ENCODE assay signal across 10 cellular contexts in genomic region chr12:55705802-55706402, GRCh38. TPM values are rescaled to one million over a fixed set of nuclear protein-coding genes. Genes with fewer than 3 reads are reported as not detected.
DNase-seq lines count a peak whose midpoint lies in the region; ATAC-seq, FAIRE-seq and TF ChIP-seq lines count a peak whose summit lies in the region.
"Had no signal": no experiment of that assay in that cellular context is flagged by ENCODE, and none has a peak within 500 bp of the region (broad histone marks: within the 10 kb centered on the region; RNA-seq: fewer than 3 reads in every experiment).

No MANE protein-coding gene starts in this region.

- peak overlapping the region; percentile 75 for H3K4me3 ChIP-seq in ACC112 (ENCODE audit: low read depth, low read length)
- no peak overlapping the region for H3K4me3 ChIP-seq in H7 (ENCODE audit: insufficient read depth, low read depth, low read length)
- no peak overlapping the region for H3K4me3 ChIP-seq in K562
- H3K4me3 ChIP-seq in right lobe of liver, result no peak overlapping the region

- 0% methylated on average over 5 of the region's 5 CpGs for WGBS in K562 (ENCODE audit: insufficient coverage, low coverage, missing lambda C conversion rate)
- 40% methylated on average over 5 of the region's 5 CpGs for WGBS in right lobe of liver (ENCODE audit: insufficient coverage, low coverage, low lambda C conversion rate, missing lambda C conversion rate)

- H3K27me3 ChIP-seq in ACC112 (ENCODE audit: insufficient read depth, low read length) (no peaks in the 10 kb centered on the region), H7 (ENCODE audit: control insufficient read depth, insufficient read depth, low read length) (peaks cover 6% of the 10 kb centered on the region; the same call in 1 of the 2 replicates), K562 (ENCODE audit: control insufficient read depth in 2 of 2, insufficient read depth in 2 of 2, low read length in 2 of 2) (peaks cover 19 to 29% of the 10 kb centered on the region in 2 experiments), right lobe of liver (no peaks in the 10 kb centered on the region)

- H3K36me3 ChIP-seq in ACC112 (ENCODE audit: insufficient read depth, low read length) (no peaks in the 10 kb centered on the region), H7 (replicated peaks; ENCODE audit: control insufficient read depth, insufficient read depth, low read length) (no peaks in the 10 kb centered on the region; the same call in 1 of the 2 replicates), K562 (ENCODE audit: control insufficient read depth, insufficient read depth, low read length) (no peaks in the 10 kb centered on the region), right lobe of liver (no peaks in the 10 kb centered on the region)

- no peak overlapping the region for H3K9ac ChIP-seq in K562 (ENCODE audit: insufficient read depth in 1 of 2, low read depth in 2 of 2, low read length in 2 of 2)

- intact Hi-C loops in K562 (cut with micrococcal nuclease), result loop anchor here (2.0 kb wide), 1 partner anchor 25 kb away; a partner anchor contains a TSS
- intact Hi-C loops in right lobe of liver (cut with DNase I), result no loop called here

- peak; percentile 92 for DNase-seq in H7
- peak; percentile 62 to 79 (median 74) for DNase-seq in K562 (ENCODE audit: extremely low read depth in 1 of 4, low spot score in 3 of 4)
- no peak for DNase-seq in right lobe of liver
- DNase-seq in H4 (ENCODE audit: low spot score), result no peak
- no peak for DNase-seq in DMS153 (lab: John Stamatoyannopoulos, UW)
- DNase-seq in activated naive CD4-positive, alpha-beta T cell treated with Interleukin-2 at 50 U/mL for 16 hours, result no peak
- DNase-seq: activated naive CD8-positive, alpha-beta T cell treated with anti-CD3 and anti-CD28 coated beads, Interleukin-2, amount 10 ng/mL, durations not matched to agents 7 days and 5 days; NCI-H1694 treated with DMSO at 0.1 percent for 48 hours had no signal

- no peak for TF ChIP-seq POLR2A in K562 (conservative IDR thresholded peaks at IDR 0.05)
- TF ChIP-seq POLR2A in right lobe of liver (IDR thresholded peaks at IDR 0.05), result no peak

- TF ChIP-seq RAD21 in K562 (CRISPR knock-in tag; conservative IDR thresholded peaks at IDR 0.05 in 1 of 2, IDR thresholded peaks at IDR 0.05 in 1 of 2), result peak; percentile 22 to 51; a peak in 2 of 4 replicates

- no peak overlapping the region for H3K4me2 ChIP-seq in K562 (ENCODE audit: insufficient read depth, low read length)

- TF ChIP-seq EP300 in K562 (IDR thresholded peaks at IDR 0.05; ENCODE audit: low read length), result no peak

- BruUV-seq in K562 (replicated peaks; lab: Mats Ljungman, UMichigan), result no TSS peak

- H3K9me1 ChIP-seq in K562 (ENCODE audit: control insufficient read depth, insufficient read depth, low read length), result peaks cover 5% of the 10 kb centered on the region

- TF ChIP-seq CTCF in K562 (IDR thresholded peaks at IDR 0.05 in 2 of 3, conservative IDR thresholded peaks at IDR 0.05 in 1 of 3; ENCODE audit: insufficient read depth in 2 of 3, low read depth in 1 of 3, low read length in 3 of 3), result peak; percentile 72 to 91 (median 81)
- peak in 3 of 4 donors; percentile 17 to 43 (median 31) for TF ChIP-seq CTCF in right lobe of liver (IDR thresholded peaks at IDR 0.05)

- H3K27ac ChIP-seq in ACC112 (ENCODE audit: low read depth, low read length), result no peak overlapping the region
- H3K27ac ChIP-seq in K562 (ENCODE audit: extremely low read depth, low read depth, low read length), result no peak overlapping the region
- H3K27ac ChIP-seq in right lobe of liver, result no peak overlapping the region

- H4K20me1 ChIP-seq in K562 (replicated peaks; ENCODE audit: control insufficient read depth, insufficient read depth, low read length), result no peaks in the 10 kb centered on the region

- H3K9me3 ChIP-seq in K562 (replicated peaks; ENCODE audit: control insufficient read depth, insufficient read depth, low read depth, low read length) (no peaks in the 10 kb centered on the region), right lobe of liver (no peaks in the 10 kb centered on the region)

- in situ Hi-C loops in K562 (cut with MboI), result no loop called here

- POLR2A ChIA-PET in K562 (lab: Yijun Ruan, JAX), result interaction anchor here (0.6 to 1.9 kb wide), 6 partner anchors 9 to 1055 kb away, joined by 3 to 9 read pairs (median 3); partner anchors contain the start of gene BLOC1S1

- H2AFZ ChIP-seq in ACC112 (ENCODE audit: low read length, unreplicated experiment) (no peak overlapping the region), K562 (ENCODE audit: low read depth, low read length) (no peak overlapping the region)

- CTCF ChIA-PET in K562 (lab: Yijun Ruan, JAX; ENCODE audit: low intra/inter-chr PET ratio), result interaction anchor here (0.6 kb wide), 2 partner anchors 91 to 1486 kb away, joined by 3 read pairs; no protein-coding TSS in a partner anchor

- H3K4me1 ChIP-seq in ACC112 (ENCODE audit: control insufficient read depth, insufficient read depth, low read length, unreplicated experiment) (peaks cover 54% of the 10 kb centered on the region), K562 (replicated peaks in 1 of 2; ENCODE audit: control insufficient read depth in 2 of 2, insufficient read depth in 2 of 2, low read length in 2 of 2) (peaks cover 6 to 18% of the 10 kb centered on the region in 2 experiments; a peak in 4 of 5 replicates), right lobe of liver (peaks cover 0 to 26% (median 0%) of the 10 kb centered on the region in 4 donors)

- H3K79me2 ChIP-seq in ACC112 (ENCODE audit: control insufficient read depth, insufficient read depth, low read length, unreplicated experiment), result peaks cover 29% of the 10 kb centered on the region
- no peaks in the 10 kb centered on the region for H3K79me2 ChIP-seq in K562 (ENCODE audit: control insufficient read depth, insufficient read depth, low read length)

- ATAC-seq in K562, result peak; percentile 87
- peak in 2 of 4 donors; percentile 15 to 33 for ATAC-seq in right lobe of liver
- no peak for ATAC-seq in HG02588 (IDR thresholded peaks at IDR 0.05; ENCODE audit: unreplicated experiment)

- FAIRE-seq in K562 (lab: Jason Lieb, UNC), result peak; percentile 63

RNA-seq across cellular contexts. Expression of gene ITGA7, which starts 1.8 kb away (rescaled TPM):
- total RNA-seq in H7 (2014; rRNA removed; shearing (Covaris generic)), result 38.0 and 46.1 TPM in 2 replicates
- total RNA-seq in K562 (2011; cell fraction: chromatin; rRNA removed; ENCODE audit: low replicate concordance), result 5.3 and 10.3 TPM in 2 replicates
- 6.2 and 6.7 TPM in 2 replicates for total RNA-seq in K562 (2011; cell fraction: nucleolus; rRNA removed)
- 7.4 and 7.6 TPM in 2 replicates for total RNA-seq in K562 (2011; cell fraction: nucleoplasm; rRNA removed)
- total RNA-seq in K562 (2014; rRNA removed), result 0.18 and 0.57 TPM in 2 replicates
- 0.41 and 0.55 TPM in 2 replicates for total RNA-seq in K562 (2014; rRNA removed; fragmentation: Illumina TruSeq; extraction: Trizol)
- 0.53 and 0.58 TPM in 2 replicates for total RNA-seq in K562 (2015; rRNA removed; fragmentation: Illumina TruSeq; extraction: Trizol)
- total RNA-seq in K562 (2021), result 1.9 and 2.3 TPM in 2 replicates
- 0.67 and 1.6 TPM in 2 replicates for polyA plus RNA-seq in K562 (2011; rRNA removed)
- 0.89 and 0.93 TPM in 2 replicates for polyA plus RNA-seq in K562 (2011; cell fraction: cytosol; rRNA removed)
- polyA plus RNA-seq in K562 (2011; cell fraction: nucleus; rRNA removed), result 12.9 and 17.7 TPM in 2 replicates
- 1.0 and 2.6 TPM in 2 replicates for polyA plus RNA-seq in K562 (2012)
- 1.1 and 1.4 TPM in 2 replicates for polyA plus RNA-seq in K562 (2014; fragmentation: Illumina TruSeq; extraction: Trizol)
- polyA plus RNA-seq in K562 (2014; fragmentation: Nextera tagmentation; extraction: Ambion mirVana), result under 1 TPM in 1 of 2 experiments, not detected in 1; 0.11 TPM
- 0.54 and 0.96 TPM in 2 replicates for polyA plus RNA-seq in K562 (2014; rRNA removed)
- polyA minus RNA-seq in K562 (2011; rRNA and poly(A)+ RNA removed), result 0.46 and 0.57 TPM in 2 replicates
- polyA minus RNA-seq in K562 (2011; cell fraction: cytosol; rRNA and poly(A)+ RNA removed), result not detected in 2 replicates
- 1.6 and 2.3 TPM in 2 replicates for polyA minus RNA-seq in K562 (2011; cell fraction: nucleus; rRNA and poly(A)+ RNA removed)
- total RNA-seq in right lobe of liver, result 10 to 100 TPM in 3 of 6 experiments, 1 to 10 TPM in 3; 3.1 to 20.1 (median 8.3) TPM
- 0.88 and 1.2 TPM in 2 replicates for total RNA-seq in H4 (2014; rRNA removed; shearing (Covaris generic))

RNA-seq across cellular contexts. Expression of gene BLOC1S1, which starts 9.9 kb away (rescaled TPM):
- 59.6 and 76.9 TPM in 2 replicates for total RNA-seq in H7 (2014; rRNA removed; shearing (Covaris generic))
- 9.0 and 26.9 TPM in 2 replicates for total RNA-seq in K562 (2011; cell fraction: chromatin; rRNA removed; ENCODE audit: low replicate concordance)
- total RNA-seq in K562 (2011; cell fraction: nucleolus; rRNA removed), result 23.7 and 30.0 TPM in 2 replicates
- total RNA-seq in K562 (2011; cell fraction: nucleoplasm; rRNA removed), result 23.8 and 24.1 TPM in 2 replicates
- total RNA-seq in K562 (2014; rRNA removed) (124 and 125 TPM in 2 replicates), K562 (2014; rRNA removed; fragmentation: Illumina TruSeq; extraction: Trizol) (52.1 and 75.2 TPM in 2 replicates), K562 (2015; rRNA removed; fragmentation: Illumina TruSeq; extraction: Trizol) (82.9 and 84.6 TPM in 2 replicates), K562 (2021) (81.8 and 83.5 TPM in 2 replicates), right lobe of liver (100 to 1,000 TPM in 3 of 6 experiments, 10 to 100 TPM in 3; 81.8 to 175 (median 99.0) TPM)
- polyA plus RNA-seq in K562 (2011; rRNA removed) (86.4 and 95.8 TPM in 2 replicates), K562 (2014; fragmentation: Illumina TruSeq; extraction: Trizol) (98.8 and 108 TPM in 2 replicates), K562 (2014; fragmentation: Nextera tagmentation; extraction: Ambion mirVana) (100 to 1,000 TPM; 122 to 139 TPM), K562 (2014; rRNA removed) (134 and 161 TPM in 2 replicates)
- 120 and 170 TPM in 2 replicates for polyA plus RNA-seq in K562 (2011; cell fraction: cytosol; rRNA removed)
- 46.8 and 53.7 TPM in 2 replicates for polyA plus RNA-seq in K562 (2011; cell fraction: nucleus; rRNA removed)
- polyA plus RNA-seq in K562 (2012), result 100 and 125 TPM in 2 replicates
- 34.1 and 43.5 TPM in 2 replicates for polyA minus RNA-seq in K562 (2011; rRNA and poly(A)+ RNA removed)
- 22.0 and 22.4 TPM in 2 replicates for polyA minus RNA-seq in K562 (2011; cell fraction: cytosol; rRNA and poly(A)+ RNA removed)
- 9.7 and 9.8 TPM in 2 replicates for polyA minus RNA-seq in K562 (2011; cell fraction: nucleus; rRNA and poly(A)+ RNA removed)
- total RNA-seq in H4 (2014; rRNA removed; shearing (Covaris generic)), result 116 and 160 TPM in 2 replicates

RNA-seq across cellular contexts. Expression of gene RDH5, which starts 14.3 kb away (rescaled TPM):
- 2.1 and 4.2 TPM in 2 replicates for total RNA-seq in H7 (2014; rRNA removed; shearing (Covaris generic))
- 10.5 and 25.4 TPM in 2 replicates for total RNA-seq in K562 (2011; cell fraction: chromatin; rRNA removed; ENCODE audit: low replicate concordance)
- total RNA-seq in K562 (2011; cell fraction: nucleolus; rRNA removed), result 12.8 and 20.5 TPM in 2 replicates
- 12.5 and 18.9 TPM in 2 replicates for total RNA-seq in K562 (2011; cell fraction: nucleoplasm; rRNA removed)
- total RNA-seq in K562 (2014; rRNA removed) (1.7 TPM in 1 of 2 replicates, not detected in the other), K562 (2014; rRNA removed; fragmentation: Illumina TruSeq; extraction: Trizol) (1.1 and 1.5 TPM in 2 replicates), K562 (2015; rRNA removed; fragmentation: Illumina TruSeq; extraction: Trizol) (0.60 and 2.0 TPM in 2 replicates), K562 (2021) (1.0 and 1.5 TPM in 2 replicates), right lobe of liver (10 to 100 TPM; 26.3 to 52.5 (median 43.0) TPM)
- polyA plus RNA-seq in K562 (2011; rRNA removed) (1.6 TPM in 2 replicates), K562 (2014; fragmentation: Illumina TruSeq; extraction: Trizol) (0.21 and 0.28 TPM in 2 replicates), K562 (2014; fragmentation: Nextera tagmentation; extraction: Ambion mirVana) (under 1 TPM; 0.41 to 0.46 TPM), K562 (2014; rRNA removed) (0.62 and 1.2 TPM in 2 replicates)
- 0.56 and 0.92 TPM in 2 replicates for polyA plus RNA-seq in K562 (2011; cell fraction: cytosol; rRNA removed)
- 5.6 and 6.6 TPM in 2 replicates for polyA plus RNA-seq in K562 (2011; cell fraction: nucleus; rRNA removed)
- polyA plus RNA-seq in K562 (2012), result 0.52 and 2.5 TPM in 2 replicates
- polyA minus RNA-seq in K562 (2011; rRNA and poly(A)+ RNA removed), result 2.8 and 4.0 TPM in 2 replicates
- polyA minus RNA-seq in K562 (2011; cell fraction: cytosol; rRNA and poly(A)+ RNA removed), result 1.1 TPM in 1 of 2 replicates, not detected in the other
- polyA minus RNA-seq in K562 (2011; cell fraction: nucleus; rRNA and poly(A)+ RNA removed), result 5.1 and 6.1 TPM in 2 replicates
- 0.49 and 0.81 TPM in 2 replicates for total RNA-seq in H4 (2014; rRNA removed; shearing (Covaris generic))

RNA-seq across cellular contexts. Expression of gene CD63, which starts 22.9 kb away (rescaled TPM):
- 314 and 321 TPM in 2 replicates for total RNA-seq in H7 (2014; rRNA removed; shearing (Covaris generic))
- 272 and 331 TPM in 2 replicates for total RNA-seq in K562 (2011; cell fraction: chromatin; rRNA removed; ENCODE audit: low replicate concordance)
- 598 and 672 TPM in 2 replicates for total RNA-seq in K562 (2011; cell fraction: nucleolus; rRNA removed)
- 455 and 604 TPM in 2 replicates for total RNA-seq in K562 (2011; cell fraction: nucleoplasm; rRNA removed)
- total RNA-seq in K562 (2014; rRNA removed) (425 and 433 TPM in 2 replicates), K562 (2014; rRNA removed; fragmentation: Illumina TruSeq; extraction: Trizol) (411 and 413 TPM in 2 replicates), K562 (2015; rRNA removed; fragmentation: Illumina TruSeq; extraction: Trizol) (706 and 735 TPM in 2 replicates), K562 (2021) (412 and 416 TPM in 2 replicates), right lobe of liver (100 to 1,000 TPM; 213 to 556 (median 317) TPM)
- polyA plus RNA-seq in K562 (2011; rRNA removed) (219 and 313 TPM in 2 replicates), K562 (2014; fragmentation: Illumina TruSeq; extraction: Trizol) (408 and 431 TPM in 2 replicates), K562 (2014; fragmentation: Nextera tagmentation; extraction: Ambion mirVana) (100 to 1,000 TPM; 531 to 576 TPM), K562 (2014; rRNA removed) (501 and 655 TPM in 2 replicates)
- polyA plus RNA-seq in K562 (2011; cell fraction: cytosol; rRNA removed), result 416 and 450 TPM in 2 replicates
- polyA plus RNA-seq in K562 (2011; cell fraction: nucleus; rRNA removed), result 74.3 and 108 TPM in 2 replicates
- polyA plus RNA-seq in K562 (2012), result 824 and 1,019 TPM in 2 replicates
- 261 and 331 TPM in 2 replicates for polyA minus RNA-seq in K562 (2011; rRNA and poly(A)+ RNA removed)
- polyA minus RNA-seq in K562 (2011; cell fraction: cytosol; rRNA and poly(A)+ RNA removed), result 98.5 and 116 TPM in 2 replicates
- 19.3 and 46.9 TPM in 2 replicates for polyA minus RNA-seq in K562 (2011; cell fraction: nucleus; rRNA and poly(A)+ RNA removed)
- 1,118 and 1,197 TPM in 2 replicates for total RNA-seq in H4 (2014; rRNA removed; shearing (Covaris generic))

RNA-seq across cellular contexts. Expression of gene GDF11, which starts 37.0 kb away (rescaled TPM):
- total RNA-seq in H7 (2014; rRNA removed; shearing (Covaris generic)), result 11.1 and 13.7 TPM in 2 replicates
- total RNA-seq in K562 (2011; cell fraction: chromatin; rRNA removed; ENCODE audit: low replicate concordance), result 9.2 and 9.9 TPM in 2 replicates
- total RNA-seq in K562 (2011; cell fraction: nucleolus; rRNA removed), result 5.4 and 6.5 TPM in 2 replicates
- 6.2 and 7.9 TPM in 2 replicates for total RNA-seq in K562 (2011; cell fraction: nucleoplasm; rRNA removed)
- total RNA-seq in K562 (2014; rRNA removed), result 2.4 and 6.5 TPM in 2 replicates
- 4.3 and 4.7 TPM in 2 replicates for total RNA-seq in K562 (2014; rRNA removed; fragmentation: Illumina TruSeq; extraction: Trizol)
- total RNA-seq in K562 (2015; rRNA removed; fragmentation: Illumina TruSeq; extraction: Trizol), result 4.9 and 5.2 TPM in 2 replicates
- total RNA-seq in K562 (2021), result 15.7 and 19.9 TPM in 2 replicates
- polyA plus RNA-seq in K562 (2011; rRNA removed), result 4.2 and 4.8 TPM in 2 replicates
- polyA plus RNA-seq in K562 (2011; cell fraction: cytosol; rRNA removed), result 4.7 and 10.2 TPM in 2 replicates
- polyA plus RNA-seq in K562 (2011; cell fraction: nucleus; rRNA removed), result 4.3 and 9.6 TPM in 2 replicates
- 11.4 and 16.1 TPM in 2 replicates for polyA plus RNA-seq in K562 (2012)
- 10.3 and 10.5 TPM in 2 replicates for polyA plus RNA-seq in K562 (2014; fragmentation: Illumina TruSeq; extraction: Trizol)
- 1 to 10 TPM; 1.4 to 1.6 TPM for polyA plus RNA-seq in K562 (2014; fragmentation: Nextera tagmentation; extraction: Ambion mirVana)
- 9.7 and 14.2 TPM in 2 replicates for polyA plus RNA-seq in K562 (2014; rRNA removed)
- polyA minus RNA-seq in K562 (2011; rRNA and poly(A)+ RNA removed), result 2.9 and 3.7 TPM in 2 replicates
- polyA minus RNA-seq in K562 (2011; cell fraction: cytosol; rRNA and poly(A)+ RNA removed), result 5.1 and 5.4 TPM in 2 replicates
- 2.7 and 4.2 TPM in 2 replicates for polyA minus RNA-seq in K562 (2011; cell fraction: nucleus; rRNA and poly(A)+ RNA removed)
- under 1 TPM; 0.25 to 0.95 (median 0.54) TPM for total RNA-seq in right lobe of liver
- total RNA-seq in H4 (2014; rRNA removed; shearing (Covaris generic)), result 7.7 and 8.4 TPM in 2 replicates

Comparison
In these comparisons a context has a peak if more than half of its experiments do, and no peak if none do; other contexts are left out.
1. DNase-seq: peak in H7 (single experiment) and K562 (4 of 4); none in right lobe of liver (0 of 3), H4 (single experiment), DMS153 (single experiment) and activated naive CD4-positive, alpha-beta T cell treated with Interleukin-2 at 50 U/mL for 16 hours (single experiment).